Comparison of ENCODE assay signal across 24 cellular contexts in the genomic region with DNA sequence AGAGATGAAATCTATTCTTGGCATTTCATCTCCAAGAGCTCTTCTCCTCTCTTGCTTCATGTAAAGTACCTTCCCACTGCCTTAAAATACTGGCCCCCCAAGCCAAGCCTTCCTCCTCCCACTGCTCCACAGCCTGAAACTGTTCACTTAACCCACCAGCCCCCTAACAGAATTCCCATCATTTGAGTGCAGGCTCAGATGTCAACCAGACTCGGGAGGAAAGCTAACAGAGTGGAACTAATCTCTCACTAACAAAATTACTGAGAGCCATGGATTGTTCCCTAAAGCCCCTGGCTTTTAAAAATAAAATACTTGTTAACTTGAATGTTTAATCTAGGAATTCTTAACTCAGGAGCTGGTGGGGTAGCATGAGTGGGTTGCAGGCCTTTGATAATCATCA.
"Had no signal": no experiment of that assay in that cellular context is flagged by ENCODE, and none has a peak within 500 bp of the region (broad histone marks: within the 10 kb centered on the region; RNA-seq: fewer than 3 reads in every experiment).

No MANE protein-coding gene starts in this region.

- H3K4me3 Mint-ChIP-seq: activated CD8-positive, alpha-beta T cell treated with anti-CD3 and anti-CD28 coated beads for 36 hours; activated T-cell treated with anti-CD3 and anti-CD28 coated beads, Interleukin-2, amount 50 U/mL, for 4 hours; activated T-helper 17 cell treated with anti-CD3 and anti-CD28 coated beads, Interleukin-2, amount 50 U/mL, for 72 hours; central memory CD8-positive, alpha-beta T cell; WTC11 had no signal

- H3K27ac ChIP-seq: esophagus muscularis mucosa, foreskin keratinocyte, heart right ventricle, left lung, lower lobe of right lung, testis, transverse colon had no signal

- H3K36me3 ChIP-seq: esophagus muscularis mucosa, heart right ventricle, left lung, lower lobe of right lung, transverse colon had no signal

- H3K4me1 Mint-ChIP-seq: activated T-helper 17 cell treated with anti-CD3 and anti-CD28 coated beads, Interleukin-2, amount 50 U/mL, for 72 hours; central memory CD8-positive, alpha-beta T cell had no signal

- H3K9me3 ChIP-seq: esophagus muscularis mucosa, heart right ventricle, left lung, lower lobe of right lung, testis, transverse colon had no signal

- H3K27me3 ChIP-seq: esophagus muscularis mucosa, foreskin keratinocyte, left lung, testis, transverse colon had no signal

- H3K4me3 ChIP-seq: esophagus muscularis mucosa, heart right ventricle, left lung, lower lobe of right lung, testis, transverse colon had no signal

- ATAC-seq: activated T-cell treated with anti-CD3 and anti-CD28 coated beads, Interleukin-2, amount 50 U/mL, for 4 hours; activated T-helper 17 cell treated with anti-CD3 and anti-CD28 coated beads, Interleukin-2, amount 50 U/mL, for 72 hours; foreskin keratinocyte; left lung; right cardiac atrium; WTC11 had no signal

- DNase-seq: activated CD4-positive, alpha-beta T cell treated with anti-CD3 and anti-CD28 coated beads, Interleukin-2, amount 50 U/mL, for 1 hour; activated CD8-positive, alpha-beta T cell treated with anti-CD3 and anti-CD28 coated beads for 36 hours; activated gamma-delta T cell treated with Interleukin-2 at 50 U/mL for 16 hours; activated naive CD4-positive, alpha-beta T cell treated with anti-CD3 and anti-CD28 coated beads, Interleukin-2, amount 50 U/mL, for 16 hours; activated T-cell treated with anti-CD3 and anti-CD28 coated beads, Interleukin-2, amount 50 U/mL, for 4 hours; anterior cingulate cortex; dermis blood vessel endothelial cell; effector CD4-positive, alpha-beta T cell; foreskin keratinocyte; heart right ventricle; kidney glomerular epithelial cell; left lung; lower lobe of right lung; occipital lobe; right cardiac atrium; stimulated activated CD4-positive, alpha-beta T cell treated with anti-CD3 and anti-CD28 coated beads, Interleukin-2, amount 100 ng/mL, for 24 hours; stimulated activated naive CD4-positive, alpha-beta T cell; T-helper 2 cell; testis; transverse colon had no signal

- H3K36me3 Mint-ChIP-seq: WTC11 had no signal

- H3K9me3 Mint-ChIP-seq: activated CD8-positive, alpha-beta T cell treated with anti-CD3 and anti-CD28 coated beads for 36 hours; activated T-cell treated with anti-CD3 and anti-CD28 coated beads, Interleukin-2, amount 50 U/mL, for 4 hours; activated T-helper 17 cell treated with anti-CD3 and anti-CD28 coated beads, Interleukin-2, amount 50 U/mL, for 72 hours; central memory CD8-positive, alpha-beta T cell; WTC11 had no signal

- H3K4me1 ChIP-seq: esophagus muscularis mucosa, foreskin keratinocyte, left lung, lower lobe of right lung, testis, transverse colon had no signal

- H3K27ac Mint-ChIP-seq: activated CD8-positive, alpha-beta T cell treated with anti-CD3 and anti-CD28 coated beads for 36 hours; activated T-helper 17 cell treated with anti-CD3 and anti-CD28 coated beads, Interleukin-2, amount 50 U/mL, for 72 hours; WTC11 had no signal
